10 cellular contexts compared by ENCODE assay signal in genomic region chr1:232596666-232597303, GRCh38. TPM values are rescaled to one million over a fixed set of nuclear protein-coding genes. Genes with fewer than 3 reads are reported as not detected.
DNase-seq lines count a peak whose midpoint lies in the region; ATAC-seq and TF ChIP-seq lines count a peak whose summit lies in the region.
"Had no signal": no experiment of that assay in that cellular context is flagged by ENCODE, and none has a peak within 500 bp of the region (broad histone marks: within the 10 kb centered on the region; RNA-seq: fewer than 3 reads in every experiment).

No MANE protein-coding gene starts in this region.

- H3K36me3 ChIP-seq in heart right ventricle (peaks cover 0 to under 1% (median 0%) of the 10 kb centered on the region in 9 donors), urinary bladder (ENCODE audit: insufficient read depth) (no peaks in the 10 kb centered on the region), SJCRH30 (no peaks in the 10 kb centered on the region)
- H3K36me3 ChIP-seq: pancreas had no signal

- H3K4me1 ChIP-seq in heart right ventricle (peaks cover 6 to 96% (median 64%) of the 10 kb centered on the region in 9 donors), urinary bladder (ENCODE audit: insufficient read depth) (no peaks in the 10 kb centered on the region), SJCRH30 (peaks cover 6% of the 10 kb centered on the region; the same call in 1 of the 2 replicates)

- no peak for TF ChIP-seq CTCF in heart right ventricle (IDR thresholded peaks at IDR 0.05)

- H3K9me3 ChIP-seq in heart right ventricle, result no peaks in the 10 kb centered on the region
- H3K9me3 ChIP-seq in SJCRH30 (replicated peaks), result no peaks in the 10 kb centered on the region
- H3K9me3 ChIP-seq: pancreas had no signal

- 60 to 64% methylated on average over 8 of the region's 8 CpGs for WGBS in heart right ventricle, 2 donors
- WGBS in urinary bladder, result 70% methylated on average over 8 of the region's 8 CpGs

- ATAC-seq in heart right ventricle (no peak), left ventricle myocardium superior (no peak), HG02623 (IDR thresholded peaks at IDR 0.05; ENCODE audit: unreplicated experiment) (peak; percentile 35)
- ATAC-seq: pancreas had no signal

- DNase-seq in heart right ventricle, result no peak
- no peak for DNase-seq in left ventricle myocardium superior
- peak; percentile 77 for DNase-seq in RPMI8226
- DNase-seq in NCI-H187 treated with DMSO at 0.1 percent for 48 hours (lab: John Stamatoyannopoulos, UW), result no peak
- no peak for DNase-seq in NCI-H526 treated with DMSO at 0.1 percent for 48 hours (lab: John Stamatoyannopoulos, UW)
- no peak for DNase-seq in SJCRH30
- DNase-seq: pancreas, T-helper 9 cell had no signal

- intact Hi-C loops in heart right ventricle (cut with DNase I) (no loop called here), left ventricle myocardium superior (cut with micrococcal nuclease) (no loop called here)

- H3K27ac ChIP-seq in heart right ventricle (peak overlapping the region in 6 of 10 donors; percentile 17 to 83 (median 73)), urinary bladder (ENCODE audit: low read depth) (peak overlapping the region; percentile 30), SJCRH30 (no peak overlapping the region)
- H3K27ac ChIP-seq: pancreas had no signal

- no peaks in the 10 kb centered on the region for H3K27me3 ChIP-seq in heart right ventricle
- H3K27me3 ChIP-seq in SJCRH30, result no peaks in the 10 kb centered on the region
- H3K27me3 ChIP-seq: pancreas had no signal

- H3K4me3 ChIP-seq in heart right ventricle, result no peak overlapping the region
- H3K4me3 ChIP-seq in urinary bladder (ENCODE audit: low read depth, low read length), result no peak overlapping the region
- no peak overlapping the region for H3K4me3 ChIP-seq in SJCRH30
- H3K4me3 ChIP-seq: pancreas had no signal

RNA-seq across cellular contexts. Expression of gene SIPA1L2, which starts 33.1 kb away (rescaled TPM):
- 100 to 1,000 TPM in 5 of 10 donors, 10 to 100 TPM in 5; 64.9 to 141 (median 101) TPM for total RNA-seq in heart right ventricle
- 10 to 100 TPM; 20.3 to 39.3 TPM for polyA plus RNA-seq in heart right ventricle
- 127 TPM for total RNA-seq in left ventricle myocardium superior
- total RNA-seq in urinary bladder, result 50.8 TPM
- polyA plus RNA-seq in urinary bladder, result 11.8 TPM
- 2.0 and 2.3 TPM in 2 replicates for total RNA-seq in SJCRH30 (2014; rRNA removed; shearing (Covaris generic))

Comparison
In these comparisons a context has a peak if more than half of its experiments do, and no peak if none do; other contexts are left out.
1. RNA of gene SIPA1L2, which starts 33.1 kb away (total RNA-seq): 127 TPM in left ventricle myocardium superior (single experiment), 64.9 to 141 TPM in heart right ventricle and 50.8 TPM in urinary bladder (single experiment); 2.0 to 2.3 TPM in SJCRH30; every median in the first group is over 10 times any median in the second.